Comparison of ENCODE assay signal across 1 cellular context in the genomic region with DNA sequence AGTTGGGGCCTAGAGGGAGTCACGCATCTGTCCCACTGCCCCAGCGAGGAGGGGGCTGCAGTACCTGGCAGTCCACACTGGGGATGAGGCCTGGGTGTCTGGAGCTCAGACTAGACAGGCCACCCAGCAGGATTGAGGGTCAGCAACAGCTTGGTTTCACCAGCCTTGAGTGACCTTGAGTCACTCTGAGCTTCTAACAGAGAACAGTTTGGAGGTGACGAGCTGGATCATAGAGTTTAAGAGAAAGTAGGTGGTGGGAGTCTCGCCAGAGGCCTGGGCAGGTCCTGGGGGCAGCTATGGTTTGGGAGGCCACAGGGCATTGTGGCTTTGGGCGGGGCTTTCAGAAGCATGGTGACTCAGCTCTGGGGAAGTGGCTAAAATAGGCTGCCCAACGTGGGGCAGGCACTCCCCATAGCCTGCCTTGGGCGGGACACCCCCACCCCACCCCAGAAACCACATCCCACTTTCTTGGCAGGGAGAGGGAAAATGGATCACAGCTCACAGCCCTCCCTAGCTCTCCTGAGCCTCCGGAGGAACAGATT.
TF ChIP-seq lines count a peak whose summit lies in the region.

No MANE protein-coding gene starts in this region.

TF ChIP-seq in GM12878, 131 proteins besides CTCF, POLR2A, EP300 and RAD21 (continued from another document):
- TF ChIP-seq, protein P1, sequence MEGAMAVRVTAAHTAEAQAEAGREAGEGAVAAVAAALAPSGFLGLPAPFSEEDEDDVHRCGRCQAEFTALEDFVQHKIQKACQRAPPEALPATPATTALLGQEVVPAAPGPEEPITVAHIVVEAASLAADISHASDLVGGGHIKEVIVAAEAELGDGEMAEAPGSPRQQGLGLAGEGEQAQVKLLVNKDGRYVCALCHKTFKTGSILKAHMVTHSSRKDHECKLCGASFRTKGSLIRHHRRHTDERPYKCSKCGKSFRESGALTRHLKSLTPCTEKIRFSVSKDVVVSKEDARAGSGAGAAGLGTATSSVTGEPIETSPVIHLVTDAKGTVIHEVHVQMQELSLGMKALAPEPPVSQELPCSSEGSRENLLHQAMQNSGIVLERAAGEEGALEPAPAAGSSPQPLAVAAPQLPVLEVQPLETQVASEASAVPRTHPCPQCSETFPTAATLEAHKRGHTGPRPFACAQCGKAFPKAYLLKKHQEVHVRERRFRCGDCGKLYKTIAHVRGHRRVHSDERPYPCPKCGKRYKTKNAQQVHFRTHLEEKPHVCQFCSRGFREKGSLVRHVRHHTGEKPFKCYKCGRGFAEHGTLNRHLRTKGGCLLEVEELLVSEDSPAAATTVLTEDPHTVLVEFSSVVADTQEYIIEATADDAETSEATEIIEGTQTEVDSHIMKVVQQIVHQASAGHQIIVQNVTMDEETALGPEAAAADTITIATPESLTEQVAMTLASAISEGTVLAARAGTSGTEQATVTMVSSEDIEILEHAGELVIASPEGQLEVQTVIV (IDR thresholded peaks at IDR 0.05; ENCODE audit: borderline replicate concordance, partially characterized antibody): no peak
- TF ChIP-seq CEBPB (IDR thresholded peaks at IDR 0.05; ENCODE audit: borderline replicate concordance in 1 of 2, low read depth in 2 of 2, low read length in 2 of 2) (no peak), ASH2L (IDR thresholded peaks at IDR 0.05; ENCODE audit: borderline replicate concordance, low read depth) (no peak), ZSCAN29 (IDR thresholded peaks at IDR 0.05) (no peak), HCFC1 (IDR thresholded peaks at IDR 0.05; ENCODE audit: low read length) (no peak), NFXL1 (IDR thresholded peaks at IDR 0.05; ENCODE audit: borderline replicate concordance) (no peak), FOS (IDR thresholded peaks at IDR 0.05; ENCODE audit: borderline replicate concordance, extremely low read depth, insufficient read length) (no peak), CREB1 (IDR thresholded peaks at IDR 0.05; ENCODE audit: low read depth) (no peak)
- TF ChIP-seq, protein P2, sequence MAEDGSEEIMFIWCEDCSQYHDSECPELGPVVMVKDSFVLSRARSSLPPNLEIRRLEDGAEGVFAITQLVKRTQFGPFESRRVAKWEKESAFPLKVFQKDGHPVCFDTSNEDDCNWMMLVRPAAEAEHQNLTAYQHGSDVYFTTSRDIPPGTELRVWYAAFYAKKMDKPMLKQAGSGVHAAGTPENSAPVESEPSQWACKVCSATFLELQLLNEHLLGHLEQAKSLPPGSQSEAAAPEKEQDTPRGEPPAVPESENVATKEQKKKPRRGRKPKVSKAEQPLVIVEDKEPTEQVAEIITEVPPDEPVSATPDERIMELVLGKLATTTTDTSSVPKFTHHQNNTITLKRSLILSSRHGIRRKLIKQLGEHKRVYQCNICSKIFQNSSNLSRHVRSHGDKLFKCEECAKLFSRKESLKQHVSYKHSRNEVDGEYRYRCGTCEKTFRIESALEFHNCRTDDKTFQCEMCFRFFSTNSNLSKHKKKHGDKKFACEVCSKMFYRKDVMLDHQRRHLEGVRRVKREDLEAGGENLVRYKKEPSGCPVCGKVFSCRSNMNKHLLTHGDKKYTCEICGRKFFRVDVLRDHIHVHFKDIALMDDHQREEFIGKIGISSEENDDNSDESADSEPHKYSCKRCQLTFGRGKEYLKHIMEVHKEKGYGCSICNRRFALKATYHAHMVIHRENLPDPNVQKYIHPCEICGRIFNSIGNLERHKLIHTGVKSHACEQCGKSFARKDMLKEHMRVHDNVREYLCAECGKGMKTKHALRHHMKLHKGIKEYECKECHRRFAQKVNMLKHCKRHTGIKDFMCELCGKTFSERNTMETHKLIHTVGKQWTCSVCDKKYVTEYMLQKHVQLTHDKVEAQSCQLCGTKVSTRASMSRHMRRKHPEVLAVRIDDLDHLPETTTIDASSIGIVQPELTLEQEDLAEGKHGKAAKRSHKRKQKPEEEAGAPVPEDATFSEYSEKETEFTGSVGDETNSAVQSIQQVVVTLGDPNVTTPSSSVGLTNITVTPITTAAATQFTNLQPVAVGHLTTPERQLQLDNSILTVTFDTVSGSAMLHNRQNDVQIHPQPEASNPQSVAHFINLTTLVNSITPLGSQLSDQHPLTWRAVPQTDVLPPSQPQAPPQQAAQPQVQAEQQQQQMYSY (CRISPR knock-in tag; IDR thresholded peaks at IDR 0.05): no peak
- TF ChIP-seq, protein P3, sequence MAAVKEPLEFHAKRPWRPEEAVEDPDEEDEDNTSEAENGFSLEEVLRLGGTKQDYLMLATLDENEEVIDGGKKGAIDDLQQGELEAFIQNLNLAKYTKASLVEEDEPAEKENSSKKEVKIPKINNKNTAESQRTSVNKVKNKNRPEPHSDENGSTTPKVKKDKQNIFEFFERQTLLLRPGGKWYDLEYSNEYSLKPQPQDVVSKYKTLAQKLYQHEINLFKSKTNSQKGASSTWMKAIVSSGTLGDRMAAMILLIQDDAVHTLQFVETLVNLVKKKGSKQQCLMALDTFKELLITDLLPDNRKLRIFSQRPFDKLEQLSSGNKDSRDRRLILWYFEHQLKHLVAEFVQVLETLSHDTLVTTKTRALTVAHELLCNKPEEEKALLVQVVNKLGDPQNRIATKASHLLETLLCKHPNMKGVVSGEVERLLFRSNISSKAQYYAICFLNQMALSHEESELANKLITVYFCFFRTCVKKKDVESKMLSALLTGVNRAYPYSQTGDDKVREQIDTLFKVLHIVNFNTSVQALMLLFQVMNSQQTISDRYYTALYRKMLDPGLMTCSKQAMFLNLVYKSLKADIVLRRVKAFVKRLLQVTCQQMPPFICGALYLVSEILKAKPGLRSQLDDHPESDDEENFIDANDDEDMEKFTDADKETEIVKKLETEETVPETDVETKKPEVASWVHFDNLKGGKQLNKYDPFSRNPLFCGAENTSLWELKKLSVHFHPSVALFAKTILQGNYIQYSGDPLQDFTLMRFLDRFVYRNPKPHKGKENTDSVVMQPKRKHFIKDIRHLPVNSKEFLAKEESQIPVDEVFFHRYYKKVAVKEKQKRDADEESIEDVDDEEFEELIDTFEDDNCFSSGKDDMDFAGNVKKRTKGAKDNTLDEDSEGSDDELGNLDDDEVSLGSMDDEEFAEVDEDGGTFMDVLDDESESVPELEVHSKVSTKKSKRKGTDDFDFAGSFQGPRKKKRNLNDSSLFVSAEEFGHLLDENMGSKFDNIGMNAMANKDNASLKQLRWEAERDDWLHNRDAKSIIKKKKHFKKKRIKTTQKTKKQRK (IDR thresholded peaks at IDR 0.05; ENCODE audit: low read depth, low read length): no peak
